ENCODE assay signal across 35 cellular contexts in the genomic region with DNA sequence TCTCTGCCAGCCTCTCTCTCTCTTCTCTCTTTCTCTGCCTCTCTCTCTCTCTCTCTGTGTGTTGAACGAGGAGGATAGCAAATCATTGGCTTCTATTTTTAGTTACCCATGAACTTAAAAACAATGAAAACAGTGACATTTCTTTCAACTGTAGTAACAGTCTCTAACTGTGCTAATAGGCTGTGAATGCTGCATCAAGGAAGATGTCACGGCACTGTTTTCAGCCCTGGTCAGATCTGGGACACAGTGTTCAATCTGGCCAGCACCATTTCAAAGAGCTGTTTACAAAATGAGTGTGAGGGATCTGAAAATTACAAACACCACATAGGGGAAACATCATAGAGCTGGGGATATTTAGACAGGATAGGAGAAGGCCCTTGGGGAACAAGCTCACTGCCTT.
"Had no signal": no experiment of that assay in that cellular context is flagged by ENCODE, and none has a peak within 500 bp of the region (broad histone marks: within the 10 kb centered on the region; RNA-seq: fewer than 3 reads in every experiment).

No MANE protein-coding gene starts in this region.

- DNase-seq: activated CD4-positive, alpha-beta memory T cell treated with anti-CD3 and anti-CD28 coated beads, Interleukin-2, amount 10 ng/mL, durations not matched to agents 7 days and 5 days; activated CD4-positive, alpha-beta T cell treated with anti-CD3 and anti-CD28 coated beads for 1 hour; activated CD4-positive, alpha-beta T cell treated with anti-CD3 and anti-CD28 coated beads for 48 hours; activated CD4-positive, CD25-positive, alpha-beta regulatory T cell; activated CD8-positive, alpha-beta memory T cell treated with anti-CD3 and anti-CD28 coated beads for 24 hours; activated CD8-positive, alpha-beta memory T cell treated with anti-CD3 and anti-CD28 coated beads, Interleukin-2, amount 10 ng/mL, durations not matched to agents 7 days and 5 days; activated CD8-positive, alpha-beta memory T cell treated with anti-CD3 and anti-CD28 coated beads, Interleukin-2, amount 50 U/mL, for 48 hours; activated effector memory CD4-positive, alpha-beta T cell treated with anti-CD3 and anti-CD28 coated beads, Interleukin-2, amount 50 U/mL, for 16 hours; activated naive CD4-positive, alpha-beta T cell; activated naive CD8-positive, alpha-beta T cell treated with anti-CD3 and anti-CD28 coated beads, Interleukin-2, amount 10 ng/mL, durations not matched to agents 7 days and 5 days; activated T-cell treated with anti-CD3 and anti-CD28 coated beads, Interleukin-2, amount 50 U/mL, for 48 hours; amygdala; MM.1S; MV-4-11; NCI-H1092; NCI-H1436 treated with DMSO at 0.1 percent for 48 hours; NCI-H1694 treated with DMSO at 0.1 percent for 48 hours; NCI-H2029; NCI-H2107; NCI-H2171; NCI-H510A; NCI-H526; NCI-H748 treated with DMSO at 0.1 percent for 48 hours; NK-92 treated with Interleukin-12 subunit alpha and Interleukin-12 subunit beta, amount 100 ng/mL, for 24 hours; PC-3; Peyer's patch; RPMI8226; SW 1271; T-helper 1 cell; T-helper 2 cell; T1000; WERI-Rb-1 had no signal

- H3K4me2 ChIP-seq: KMS-11 had no signal

- H3K27ac ChIP-seq: ascending aorta, cardiac muscle cell, KMS-11, Peyer's patch, WERI-Rb-1 had no signal

- ATAC-seq: activated CD8-positive, alpha-beta memory T cell treated with anti-CD3 and anti-CD28 coated beads, Interleukin-2, amount 10 ng/mL, durations not matched to agents 7 days and 5 days; PC-3 had no signal

- H3K36me3 ChIP-seq: ascending aorta, cardiac muscle cell, Peyer's patch, WERI-Rb-1 had no signal

- H3K9me3 ChIP-seq: ascending aorta, Peyer's patch had no signal

- H3K9ac ChIP-seq: KMS-11 had no signal

- H3K27me3 ChIP-seq: ascending aorta, cardiac muscle cell, Peyer's patch had no signal

- H3K4me3 ChIP-seq: ascending aorta, cardiac muscle cell, Peyer's patch had no signal

- H3K4me1 ChIP-seq: ascending aorta, Peyer's patch had no signal
